Comparison of ENCODE assay signal across 8 cellular contexts in genomic region chr1:212414328-212415106, GRCh38. TPM values are rescaled to one million over a fixed set of nuclear protein-coding genes. Genes with fewer than 3 reads are reported as not detected.
A peak's percentile ranks its signal among the peaks of the same experiment; 100 is the strongest.
DNase-seq lines count a peak whose midpoint lies in the region; ATAC-seq, FAIRE-seq and TF ChIP-seq lines count a peak whose summit lies in the region.

PACC1 (minus strand) TSS chr1:212414886; CDS start chr1:212414757, 129 bp downstream.

- no peaks in the 10 kb centered on the region for H3K9me3 Mint-ChIP-seq in activated CD4-positive, alpha-beta T cell treated with anti-CD3 and anti-CD28 coated beads, Interleukin-2, amount 10 ng/mL, durations not matched to agents 7 days and 5 days

- H3K36me3 ChIP-seq in BLaER1 treated with 17β-estradiol and CSF1 and Interleukin-3, amounts not matched to agents 10 nM and 100 nM, result peaks cover 22 to 41% (median 33%) of the 10 kb centered on the region in 11 experiments
- peaks cover 0 to 16% of the 10 kb centered on the region in 2 donors for H3K36me3 ChIP-seq in left lung

- H4K20me1 ChIP-seq in BLaER1 treated with 17β-estradiol and CSF1 and Interleukin-3, amounts not matched to agents 10 nM and 100 nM, result peaks cover 3 to 48% (median 35%) of the 10 kb centered on the region in 11 experiments; a peak in 17 of 22 replicates

- peak within 1 kb of the TSS; percentile 71 to 90 (median 81) for H3K9ac ChIP-seq in BLaER1 treated with 17β-estradiol and CSF1 and Interleukin-3, amounts not matched to agents 10 nM and 100 nM

- H3K4me1 Mint-ChIP-seq in activated CD4-positive, alpha-beta T cell treated with anti-CD3 and anti-CD28 coated beads, Interleukin-2, amount 10 ng/mL, durations not matched to agents 7 days and 5 days, result peaks cover 27% of the 10 kb centered on the region

- peak within 1 kb of the TSS; percentile 55 to 90 (median 83); a peak in 21 of 22 replicates for H3K27ac ChIP-seq in BLaER1 treated with 17β-estradiol and CSF1 and Interleukin-3, amounts not matched to agents 10 nM and 100 nM
- H3K27ac ChIP-seq in left lung, result peak within 1 kb of the TSS; percentile 51 to 70

- no peak for TF ChIP-seq CTCF in left lung (IDR thresholded peaks at IDR 0.05)

- peak within 1 kb of the TSS; percentile 90 for H3K27ac Mint-ChIP-seq in activated CD4-positive, alpha-beta T cell treated with anti-CD3 and anti-CD28 coated beads, Interleukin-2, amount 10 ng/mL, durations not matched to agents 7 days and 5 days

- peak; percentile 88 for FAIRE-seq in GM19239 (lab: Jason Lieb, UNC)

- DNase-seq in GM19239 (ENCODE audit: insufficient read length, low spot score) (peak; percentile 88), NCI-H69 (lab: John Stamatoyannopoulos, UW) (peak; percentile 95), dedifferentiated amniotic fluid mesenchymal stem cell (ENCODE audit: extremely low spot score) (peak; percentile 69), left lung (peak; percentile 95)
- peak; percentile 89 for DNase-seq in activated CD4-positive, alpha-beta T cell treated with anti-CD3 and anti-CD28 coated beads, Interleukin-2, amount 10 ng/mL, durations not matched to agents 7 days and 5 days
- DNase-seq in stimulated activated CD4-positive, alpha-beta T cell treated with anti-CD3 and anti-CD28 coated beads, Interleukin-2, amount 100 ng/mL, for 48 hours, result peak; percentile 82 to 84

- H3K27me3 Mint-ChIP-seq in activated CD4-positive, alpha-beta T cell treated with anti-CD3 and anti-CD28 coated beads, Interleukin-2, amount 10 ng/mL, durations not matched to agents 7 days and 5 days, result no peaks in the 10 kb centered on the region

- POLR2A ChIA-PET in activated CD4-positive, alpha-beta T cell treated with anti-CD3 and anti-CD28 coated beads, Interleukin-2, amount 10 ng/mL, durations not matched to agents 7 days and 5 days (lab: Charles Lee), result no interaction called here

- ATAC-seq in HG03442 (IDR thresholded peaks at IDR 0.05; ENCODE audit: unreplicated experiment), result peak; percentile 95
- ATAC-seq in left lung, result peak; percentile 98

- CTCF ChIA-PET in activated CD4-positive, alpha-beta T cell treated with anti-CD3 and anti-CD28 coated beads, Interleukin-2, amount 10 ng/mL, durations not matched to agents 7 days and 5 days (lab: Charles Lee), result interaction anchor here (0.6 to 1.7 kb wide), 4 partner anchors 10 to 518 kb away, joined by 3 to 6 read pairs (median 4); no protein-coding TSS in a partner anchor

- intact Hi-C loops in left lung (cut with DNase I), result no loop called here

- peak within 1 kb of the TSS; percentile 96 for H3K4me3 Mint-ChIP-seq in activated CD4-positive, alpha-beta T cell treated with anti-CD3 and anti-CD28 coated beads, Interleukin-2, amount 10 ng/mL, durations not matched to agents 7 days and 5 days

- no peaks in the 10 kb centered on the region for H3K9me3 ChIP-seq in BLaER1 treated with 17β-estradiol and CSF1 and Interleukin-3, amounts not matched to agents 10 nM and 100 nM (replicated peaks in 1 of 11)
- H3K9me3 ChIP-seq in left lung, result no peaks in the 10 kb centered on the region

- peaks cover 27 to 60% (median 40%) of the 10 kb centered on the region in 10 experiments for H3K4me1 ChIP-seq in BLaER1 treated with 17β-estradiol and CSF1 and Interleukin-3, amounts not matched to agents 10 nM and 100 nM
- peaks cover 0 to 42% of the 10 kb centered on the region in 2 donors for H3K4me1 ChIP-seq in left lung

- H3K4me3 ChIP-seq in BLaER1 treated with 17β-estradiol and CSF1 and Interleukin-3, amounts not matched to agents 10 nM and 100 nM, result peak within 1 kb of the TSS; percentile 81 to 95 (median 86)
- H3K4me3 ChIP-seq in left lung, result peak within 1 kb of the TSS; percentile 88 to 90

- H3K4me2 ChIP-seq in BLaER1 treated with 17β-estradiol and CSF1 and Interleukin-3, amounts not matched to agents 10 nM and 100 nM, result peak within 1 kb of the TSS; percentile 82 to 99 (median 96)

- no peaks in the 10 kb centered on the region for H3K27me3 ChIP-seq in BLaER1 treated with 17β-estradiol and CSF1 and Interleukin-3, amounts not matched to agents 10 nM and 100 nM
- no peaks in the 10 kb centered on the region for H3K27me3 ChIP-seq in left lung

- peaks cover 23% of the 10 kb centered on the region for H3K36me3 Mint-ChIP-seq in activated CD4-positive, alpha-beta T cell treated with anti-CD3 and anti-CD28 coated beads, Interleukin-2, amount 10 ng/mL, durations not matched to agents 7 days and 5 days (ENCODE audit: low read depth)

RNA-seq across cellular contexts. Expression of gene PACC1, which starts in this region (rescaled TPM):
- total RNA-seq in activated CD4-positive, alpha-beta T cell treated with anti-CD3 and anti-CD28 coated beads, Interleukin-2, amount 10 ng/mL, durations not matched to agents 7 days and 5 days, result 10 to 100 TPM in 1 of 2 experiments, 1 to 10 TPM in 1; 9.0 to 12.2 TPM
- 10 to 100 TPM in 1 of 2 donors, 1 to 10 TPM in 1; 7.2 to 11.6 TPM for total RNA-seq in left lung

Comparison
In these comparisons a context has a peak if more than half of its experiments do, and no peak if none do; other contexts are left out.
1. Peak in every context shown above with its lines: DNase-seq, ATAC-seq, H3K4me3 ChIP-seq and H3K27ac ChIP-seq.